Comparison of ENCODE assay signal across 8 cellular contexts in genomic region chr11:14969922-14970323, GRCh38. TPM values are rescaled to one million over a fixed set of nuclear protein-coding genes. Genes with fewer than 3 reads are reported as not detected.
A peak's percentile ranks its signal among the peaks of the same experiment; 100 is the strongest.
DNase-seq lines count a peak whose midpoint lies in the region; ATAC-seq and TF ChIP-seq lines count a peak whose summit lies in the region.

No MANE protein-coding gene starts in this region.

- H3K27ac Mint-ChIP-seq in immature natural killer cell = no peak overlapping the region

- no peaks in the 10 kb centered on the region for H3K9me3 ChIP-seq in A673 (ENCODE audit: low read depth, low read length, poor library complexity, severe bottlenecking)

- no TSS peak for BruUV-seq in A673 (replicated peaks; lab: Mats Ljungman, UMichigan)

- H3K4me1 Mint-ChIP-seq in immature natural killer cell = peaks cover 20 to 22% of the 10 kb centered on the region in 2 donors

- no peaks in the 10 kb centered on the region for H3K36me3 Mint-ChIP-seq in immature natural killer cell

- no peaks in the 10 kb centered on the region for H3K4me1 ChIP-seq in A673 (ENCODE audit: insufficient read depth, low read length, poor library complexity, severe bottlenecking)

- no peak overlapping the region for H3K4me3 Mint-ChIP-seq in immature natural killer cell

- TF ChIP-seq CTCF in A673 (conservative IDR thresholded peaks at IDR 0.05; ENCODE audit: low read depth, low read length) = peak; percentile 56
- TF ChIP-seq CTCF in VCaP (conservative IDR thresholded peaks at IDR 0.05) = peak; percentile 66
- TF ChIP-seq CTCF in retinal pigment epithelial cell (conservative IDR thresholded peaks at IDR 0.05; ENCODE audit: low read depth, low read length) = peak; percentile 81

- peak; percentile 34 for DNase-seq in A673 (ENCODE audit: low spot score)
- peak; percentile 90 for DNase-seq in ecto neural progenitor cell (ENCODE audit: low spot score)
- no peak for DNase-seq in retinal pigment epithelial cell (ENCODE audit: low read depth)
- no peak for DNase-seq in GM19240 (ENCODE audit: insufficient read length, low spot score)
- DNase-seq in immature natural killer cell = no peak

- H3K27ac ChIP-seq in A673 (ENCODE audit: low read depth, low read length, poor library complexity, severe bottlenecking) (no peak overlapping the region), VCaP (no peak overlapping the region)

- H3K9me3 Mint-ChIP-seq in immature natural killer cell = peaks cover 0 to 2% (median 0%) of the 10 kb centered on the region in 6 donors

- peaks cover 24 to 35% (median 24%) of the 10 kb centered on the region in 3 donors for H3K27me3 Mint-ChIP-seq in immature natural killer cell (ENCODE audit: low read depth in 3 of 3)

- H3K27me3 ChIP-seq in A673 (replicated peaks; ENCODE audit: insufficient read depth, low read depth, low read length, poor library complexity) = peaks cover 10% of the 10 kb centered on the region

- H3K4me3 ChIP-seq in A673 (ENCODE audit: low read depth, low read length, poor library complexity, severe bottlenecking) (no peak overlapping the region), retinal pigment epithelial cell (ENCODE audit: low read length) (no peak overlapping the region)

- no peaks in the 10 kb centered on the region for H3K36me3 ChIP-seq in A673 (ENCODE audit: insufficient read depth, low read length, poor library complexity, severe bottlenecking)

- POLR2A ChIA-PET in A673 (lab: Charles Lee; ENCODE audit: low non-redundant PET) = no interaction called here

- CTCF ChIA-PET in A673 (lab: Charles Lee) = interaction anchor here (0.8 kb wide), 1 partner anchor 61 kb away, joined by 3 read pairs; no protein-coding TSS in a partner anchor

- peak; percentile 72 for ATAC-seq in GM18519 (IDR thresholded peaks at IDR 0.05; ENCODE audit: low FRiP score, unreplicated experiment)
- peak; percentile 56 for ATAC-seq in HG03520 (IDR thresholded peaks at IDR 0.05; ENCODE audit: unreplicated experiment)

- intact Hi-C loops in A673 (cut with micrococcal nuclease; ENCODE audit: unreplicated experiment) = no loop called here

RNA-seq across cellular contexts. Expression of gene CALCA, which starts 2.2 kb away (rescaled TPM):
- 1.0 and 2.2 TPM in 2 replicates for total RNA-seq in A673 (2021)
- not detected for polyA plus RNA-seq in immature natural killer cell

Comparison
In these comparisons a context has a peak if more than half of its experiments do, and no peak if none do; other contexts are left out.
1. DNase-seq: peak in A673 (single experiment) and ecto neural progenitor cell (single experiment); none in retinal pigment epithelial cell (single experiment), GM19240 (single experiment) and immature natural killer cell (0 of 3).
2. Peak in every context shown above with its lines, with median percentiles within 50 percentile points of each other: CTCF ChIP-seq.